ENCODE assay signal across 8 cellular contexts in the genomic region with DNA sequence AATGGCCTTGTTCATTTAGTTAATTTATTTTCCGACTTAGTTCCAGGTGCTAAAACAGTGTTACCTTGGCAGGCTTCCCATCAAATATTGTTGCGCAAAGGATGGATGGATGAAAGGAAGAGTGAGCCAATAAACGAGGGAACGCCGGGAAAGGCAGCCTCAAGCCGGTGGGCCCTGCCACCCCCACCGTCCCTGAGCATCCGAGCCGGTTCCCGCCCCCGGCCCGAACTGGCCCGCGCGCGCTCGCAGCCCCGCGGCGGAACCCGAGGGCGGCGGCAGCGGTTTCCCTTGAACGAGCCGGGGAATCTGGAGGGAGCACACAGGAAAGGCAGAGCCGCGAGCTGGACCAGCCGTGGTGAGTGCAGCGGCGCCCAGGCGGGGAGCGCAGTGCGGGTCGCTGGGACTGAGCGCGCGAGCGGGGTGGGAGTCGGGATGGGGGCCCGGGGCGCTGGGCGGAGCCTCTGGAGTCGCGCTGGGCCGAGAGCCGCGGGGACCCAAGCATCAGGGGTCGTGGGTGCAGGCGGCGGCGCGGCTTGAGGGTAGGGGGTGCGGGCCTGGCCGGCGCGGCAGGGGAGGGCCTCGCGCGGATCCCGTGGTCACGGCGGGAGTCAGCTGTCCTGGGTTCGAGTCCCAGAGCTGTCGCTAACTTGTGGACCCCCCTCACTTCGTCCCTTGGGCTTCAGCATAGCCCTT. TPM values are rescaled to one million over a fixed set of nuclear protein-coding genes. Genes with fewer than 3 reads are reported as not detected.
DNase-seq lines count a peak whose midpoint lies in the region; ATAC-seq and TF ChIP-seq lines count a peak whose summit lies in the region.

A gene with protein sequence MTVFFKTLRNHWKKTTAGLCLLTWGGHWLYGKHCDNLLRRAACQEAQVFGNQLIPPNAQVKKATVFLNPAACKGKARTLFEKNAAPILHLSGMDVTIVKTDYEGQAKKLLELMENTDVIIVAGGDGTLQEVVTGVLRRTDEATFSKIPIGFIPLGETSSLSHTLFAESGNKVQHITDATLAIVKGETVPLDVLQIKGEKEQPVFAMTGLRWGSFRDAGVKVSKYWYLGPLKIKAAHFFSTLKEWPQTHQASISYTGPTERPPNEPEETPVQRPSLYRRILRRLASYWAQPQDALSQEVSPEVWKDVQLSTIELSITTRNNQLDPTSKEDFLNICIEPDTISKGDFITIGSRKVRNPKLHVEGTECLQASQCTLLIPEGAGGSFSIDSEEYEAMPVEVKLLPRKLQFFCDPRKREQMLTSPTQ (plus strand): TSS at position 331 of the 693 bp plus-strand sequence. CDS start 4,057 bp downstream, outside the sequence.

- H3K27me3 Mint-ChIP-seq in nephron progenitor cell (ENCODE audit: low read depth, poor library complexity), result peaks cover 3% of the 10 kb centered on the region
- H3K27me3 Mint-ChIP-seq in stimulated activated naive CD8-positive, alpha-beta T cell treated with anti-CD3 and anti-CD28 coated beads, Interleukin-15, amount 100 ng/mL, for 72 hours, result peaks cover 12% of the 10 kb centered on the region

- H3K27ac Mint-ChIP-seq in nephron progenitor cell, result peak within 1 kb of the TSS; percentile 31
- peak within 1 kb of the TSS; percentile 92 to 93 for H3K27ac Mint-ChIP-seq in stimulated activated naive CD8-positive, alpha-beta T cell treated with anti-CD3 and anti-CD28 coated beads, Interleukin-15, amount 100 ng/mL, for 72 hours

- peaks cover 54% of the 10 kb centered on the region for H3K79me2 ChIP-seq in KMS-11 (ENCODE audit: insufficient read depth, low read depth)

- no peaks in the 10 kb centered on the region for H3K9me3 Mint-ChIP-seq in nephron progenitor cell
- no peaks in the 10 kb centered on the region for H3K9me3 Mint-ChIP-seq in stimulated activated naive CD8-positive, alpha-beta T cell treated with anti-CD3 and anti-CD28 coated beads, Interleukin-15, amount 100 ng/mL, for 72 hours

- peaks cover 5% of the 10 kb centered on the region; the same call in 1 of the 2 replicates for H3K36me3 ChIP-seq in KMS-11 (ENCODE audit: insufficient read depth)
- peaks cover 18% of the 10 kb centered on the region; the same call in 1 of the 2 replicates for H3K36me3 ChIP-seq in RWPE2 (ENCODE audit: low read depth)

- H3K9ac ChIP-seq in KMS-11, result peak within 1 kb of the TSS; percentile 79

- peaks cover 23% of the 10 kb centered on the region for H3K36me3 Mint-ChIP-seq in nephron progenitor cell (ENCODE audit: low read depth)

- H3K4me1 ChIP-seq in KMS-11 (ENCODE audit: low read depth, poor library complexity, severe bottlenecking) (peaks cover 58% of the 10 kb centered on the region), RWPE2 (ENCODE audit: insufficient read depth, poor library complexity, severe bottlenecking) (peaks cover 4% of the 10 kb centered on the region)

- H3K4me2 ChIP-seq in KMS-11, result peak within 1 kb of the TSS; percentile 91

- ATAC-seq in GM21786 (IDR thresholded peaks at IDR 0.05; ENCODE audit: unreplicated experiment) (peak; percentile 89), RWPE2 (ENCODE audit: low read depth) (peak; percentile 97)
- ATAC-seq in stimulated activated naive CD8-positive, alpha-beta T cell treated with anti-CD3 and anti-CD28 coated beads, Interleukin-15, amount 100 ng/mL, for 72 hours, result peak; percentile 98

- DNase-seq in Daoy (ENCODE audit: low read depth), result peak; percentile 81
- DNase-seq in RWPE2 (ENCODE audit: low spot score), result peak; percentile 70
- DNase-seq in activated T-helper 9 cell treated with anti-CD3 and anti-CD28 coated beads, Interleukin-2, amount 50 U/mL, for 16 hours (ENCODE audit: low read depth), result peak; percentile 63
- peak; percentile 78 for DNase-seq in fibroblast of the aortic adventitia (ENCODE audit: low read depth)
- DNase-seq in nephron progenitor cell, result peak; percentile 87
- DNase-seq in stimulated activated naive CD8-positive, alpha-beta T cell treated with anti-CD3 and anti-CD28 coated beads, Interleukin-15, amount 100 ng/mL, for 72 hours, result peak; percentile 82 to 87

- H3K4me3 ChIP-seq in KMS-11 (IDR thresholded peaks at IDR 0.05; ENCODE audit: insufficient read depth, low read depth, low read length) (peak within 1 kb of the TSS; percentile 72), RWPE2 (ENCODE audit: severe bottlenecking) (peak within 1 kb of the TSS; percentile 94), fibroblast of the aortic adventitia (ENCODE audit: low read depth, low read length) (peak within 1 kb of the TSS; percentile 93)

- H4K20me1 ChIP-seq in KMS-11 (ENCODE audit: insufficient read depth), result no peaks in the 10 kb centered on the region

- peak within 1 kb of the TSS; percentile 37 for H3K27ac ChIP-seq in KMS-11
- H3K27ac ChIP-seq in RWPE2 (ENCODE audit: poor library complexity, severe bottlenecking), result no peak within 1 kb of the TSS

- peaks cover 30% of the 10 kb centered on the region for H3K4me1 Mint-ChIP-seq in nephron progenitor cell
- H3K4me1 Mint-ChIP-seq in stimulated activated naive CD8-positive, alpha-beta T cell treated with anti-CD3 and anti-CD28 coated beads, Interleukin-15, amount 100 ng/mL, for 72 hours, result peaks cover 42% of the 10 kb centered on the region

- H3K27me3 ChIP-seq in KMS-11 (ENCODE audit: insufficient read depth, low read depth) (no peaks in the 10 kb centered on the region), RWPE2 (ENCODE audit: insufficient read depth, poor library complexity, severe bottlenecking) (no peaks in the 10 kb centered on the region)

- TF ChIP-seq CTCF in KMS-11 (conservative IDR thresholded peaks at IDR 0.05; ENCODE audit: low read depth, low read length), result no peak
- TF ChIP-seq CTCF in RWPE2 (IDR thresholded peaks at IDR 0.05; ENCODE audit: poor library complexity, severe bottlenecking), result no peak
- TF ChIP-seq CTCF in fibroblast of the aortic adventitia (IDR thresholded peaks at IDR 0.05; ENCODE audit: insufficient read depth, low read length), result no peak
- no peak for TF ChIP-seq CTCF in nephron progenitor cell (IDR thresholded peaks at IDR 0.05)

- peak within 1 kb of the TSS; percentile 98 for H2AFZ ChIP-seq in KMS-11 (ENCODE audit: low read depth)

- no peaks in the 10 kb centered on the region for H3K9me3 ChIP-seq in RWPE2 (ENCODE audit: severe bottlenecking)

- peak within 1 kb of the TSS; percentile 87 for H3K4me3 Mint-ChIP-seq in nephron progenitor cell
- H3K4me3 Mint-ChIP-seq in stimulated activated naive CD8-positive, alpha-beta T cell treated with anti-CD3 and anti-CD28 coated beads, Interleukin-15, amount 100 ng/mL, for 72 hours, result peak within 1 kb of the TSS; percentile 87 to 88

RNA-seq across cellular contexts. Expression of the gene that starts here (rescaled TPM):
- 32.6 and 38.7 TPM in 2 replicates for total RNA-seq in Daoy (2014; rRNA removed; shearing (Covaris generic))
- total RNA-seq in fibroblast of the aortic adventitia (ENCODE audit: low replicate concordance), result 28.1 and 28.7 TPM in 2 replicates
